ENCODE assay signal across 1 cellular context in genomic region chr20:6142348-6142993, GRCh38.
TF ChIP-seq lines count a peak whose summit lies in the region.

No MANE protein-coding gene starts in this region.

TF ChIP-seq in H1, 55 proteins besides CTCF, POLR2A, EP300 and RAD21 (continued from another document):
- TF ChIP-seq CHD7 (IDR thresholded peaks at IDR 0.05; ENCODE audit: insufficient replicate concordance, low read length), result no peak
